24 cellular contexts compared by ENCODE assay signal in genomic region chr7:157807510-157807909, GRCh38.
DNase-seq lines count a peak whose midpoint lies in the region; ATAC-seq, FAIRE-seq and TF ChIP-seq lines count a peak whose summit lies in the region.
"Had no signal": no experiment of that assay in that cellular context is flagged by ENCODE, and none has a peak within 500 bp of the region (broad histone marks: within the 10 kb centered on the region; RNA-seq: fewer than 3 reads in every experiment).

No MANE protein-coding gene starts in this region.

- FAIRE-seq in HTR-8/SVneo (lab: Jason Lieb, UNC) (no peak), kidney (lab: Jason Lieb, UNC) (no peak)
- FAIRE-seq: frontal cortex, G401.6 had no signal

- H3K4me3 Mint-ChIP-seq in WTC11: no peak overlapping the region
- no peak overlapping the region for H3K4me3 Mint-ChIP-seq in activated CD4-positive, alpha-beta T cell treated with anti-CD3 and anti-CD28 coated beads for 36 hours
- H3K4me3 Mint-ChIP-seq: activated CD8-positive, alpha-beta memory T cell treated with anti-CD3 and anti-CD28 coated beads, Interleukin-2, amount 10 ng/mL, durations not matched to agents 7 days and 5 days; activated naive CD8-positive, alpha-beta T cell treated with anti-CD3 and anti-CD28 coated beads, Interleukin-2, amount 10 ng/mL, durations not matched to agents 7 days and 5 days; IgD-negative memory B cell; naive thymus-derived CD4-positive, alpha-beta T cell had no signal

- peaks cover 10% of the 10 kb centered on the region; the same call in 1 of the 2 replicates for H3K4me1 Mint-ChIP-seq in WTC11
- no peaks in the 10 kb centered on the region for H3K4me1 Mint-ChIP-seq in activated CD4-positive, alpha-beta T cell treated with anti-CD3 and anti-CD28 coated beads for 36 hours
- H3K4me1 Mint-ChIP-seq: activated CD8-positive, alpha-beta memory T cell treated with anti-CD3 and anti-CD28 coated beads, Interleukin-2, amount 10 ng/mL, durations not matched to agents 7 days and 5 days; activated naive CD8-positive, alpha-beta T cell treated with anti-CD3 and anti-CD28 coated beads, Interleukin-2, amount 10 ng/mL, durations not matched to agents 7 days and 5 days; IgD-negative memory B cell had no signal

- peaks cover 52% of the 10 kb centered on the region for H3K36me3 Mint-ChIP-seq in WTC11
- H3K36me3 Mint-ChIP-seq in activated CD4-positive, alpha-beta T cell treated with anti-CD3 and anti-CD28 coated beads for 36 hours (ENCODE audit: low read depth): no peaks in the 10 kb centered on the region
- H3K36me3 Mint-ChIP-seq: activated CD8-positive, alpha-beta memory T cell treated with anti-CD3 and anti-CD28 coated beads, Interleukin-2, amount 10 ng/mL, durations not matched to agents 7 days and 5 days; activated naive CD8-positive, alpha-beta T cell treated with anti-CD3 and anti-CD28 coated beads, Interleukin-2, amount 10 ng/mL, durations not matched to agents 7 days and 5 days; IgD-negative memory B cell; naive thymus-derived CD4-positive, alpha-beta T cell had no signal

- H3K4me3 ChIP-seq in kidney (ENCODE audit: low read length in 2 of 2): no peak overlapping the region
- no peak overlapping the region for H3K4me3 ChIP-seq in colonic mucosa
- H3K4me3 ChIP-seq: skin epidermis had no signal

- H3K4me1 ChIP-seq in kidney (ENCODE audit: control insufficient read depth in 1 of 2, insufficient read depth in 1 of 2, low read depth in 1 of 2, low read length in 2 of 2) (no peaks in the 10 kb centered on the region), colonic mucosa (no peaks in the 10 kb centered on the region)

- H3K9me3 ChIP-seq in kidney (ENCODE audit: control insufficient read depth in 1 of 2, low read length in 2 of 2) (peaks cover 0 to 5% of the 10 kb centered on the region in 2 donors), colonic mucosa (no peaks in the 10 kb centered on the region)
- H3K9me3 ChIP-seq: SK-N-SH had no signal

- H3K27ac Mint-ChIP-seq in WTC11: no peak overlapping the region
- H3K27ac Mint-ChIP-seq in activated CD4-positive, alpha-beta T cell treated with anti-CD3 and anti-CD28 coated beads for 36 hours: no peak overlapping the region
- H3K27ac Mint-ChIP-seq: activated CD8-positive, alpha-beta memory T cell treated with anti-CD3 and anti-CD28 coated beads, Interleukin-2, amount 10 ng/mL, durations not matched to agents 7 days and 5 days; activated naive CD8-positive, alpha-beta T cell treated with anti-CD3 and anti-CD28 coated beads, Interleukin-2, amount 10 ng/mL, durations not matched to agents 7 days and 5 days; IgD-negative memory B cell; naive thymus-derived CD4-positive, alpha-beta T cell had no signal

- intact Hi-C loops in kidney (cut with DNase I) (no loop called here), posterior vena cava (cut with DNase I) (no loop called here), colonic mucosa (cut with DNase I) (no loop called here)
- intact Hi-C loops in activated CD4-positive, alpha-beta T cell treated with anti-CD3 and anti-CD28 coated beads for 36 hours (cut with DNase I, micrococcal nuclease): loop anchor here in 1 of 2 experiments (10.0 kb wide), 1 partner anchor 63 kb away; no protein-coding TSS in a partner anchor

- POLR2A ChIA-PET in WTC11 (lab: Charles Lee): no interaction called here
- POLR2A ChIA-PET in activated CD4-positive, alpha-beta T cell treated with anti-CD3 and anti-CD28 coated beads for 36 hours (lab: Charles Lee): no interaction called here

- peak; percentile 60 for DNase-seq in 8988T
- DNase-seq in HTR-8/SVneo (ENCODE audit: insufficient read length, low spot score): peak; percentile 11
- no peak for DNase-seq in WTC11 (ENCODE audit: low spot score)
- DNase-seq in kidney: peak; percentile 39
- no peak for DNase-seq in posterior vena cava (ENCODE audit: low spot score)
- no peak for DNase-seq in colonic mucosa
- DNase-seq in activated CD4-positive, alpha-beta T cell treated with anti-CD3 and anti-CD28 coated beads for 36 hours: no peak
- no peak for DNase-seq in stimulated activated CD4-positive, alpha-beta T cell treated with anti-CD3 and anti-CD28 coated beads, Interleukin-2, amount 100 ng/mL, for 48 hours
- DNase-seq: activated CD4-positive, alpha-beta T cell treated with anti-CD3 and anti-CD28 coated beads for 1 hour; activated CD8-positive, alpha-beta memory T cell treated with anti-CD3 and anti-CD28 coated beads, Interleukin-2, amount 10 ng/mL, durations not matched to agents 7 days and 5 days; activated naive CD8-positive, alpha-beta T cell treated with anti-CD3 and anti-CD28 coated beads, Interleukin-2, amount 10 ng/mL, durations not matched to agents 7 days and 5 days; HCEC 1CT; mammary epithelial cell; naive thymus-derived CD4-positive, alpha-beta T cell; NCI-H187 treated with DMSO at 0.1 percent for 48 hours; NCI-H524; SK-N-SH; stimulated activated CD4-positive, alpha-beta T cell treated with anti-CD3 and anti-CD28 coated beads, Interleukin-4, amount 100 ng/mL, for 4 hours had no signal

- H3K27ac ChIP-seq in kidney (ENCODE audit: low read depth in 2 of 2, low read length in 2 of 2) (no peak overlapping the region), colonic mucosa (no peak overlapping the region)
- H3K27ac ChIP-seq: epithelial cell of prostate, HL-60, skin epidermis had no signal

- H3K9ac ChIP-seq in kidney (ENCODE audit: low read length in 2 of 2): no peak overlapping the region
- no peak overlapping the region for H3K9ac ChIP-seq in colonic mucosa (ENCODE audit: low read depth in 2 of 2, low read length in 2 of 2)
- H3K9ac ChIP-seq: SK-N-SH had no signal

- H3K36me3 ChIP-seq in kidney (ENCODE audit: control insufficient read depth in 1 of 2, insufficient read depth in 2 of 2, low read length in 2 of 2): no peaks in the 10 kb centered on the region
- no peaks in the 10 kb centered on the region for H3K36me3 ChIP-seq in colonic mucosa

- no peak for TF ChIP-seq CTCF in WTC11 (IDR thresholded peaks at IDR 0.05)
- no peak for TF ChIP-seq CTCF in kidney (IDR thresholded peaks at IDR 0.05; ENCODE audit: borderline replicate concordance, extremely low read depth, insufficient read depth)
- TF ChIP-seq CTCF in colonic mucosa (IDR thresholded peaks at IDR 0.05): no peak

- no peaks in the 10 kb centered on the region for H3K27me3 ChIP-seq in colonic mucosa

- H3K9me3 Mint-ChIP-seq in WTC11: peaks cover 51% of the 10 kb centered on the region
- peaks cover 4% of the 10 kb centered on the region for H3K9me3 Mint-ChIP-seq in activated CD4-positive, alpha-beta T cell treated with anti-CD3 and anti-CD28 coated beads for 36 hours (ENCODE audit: low read depth)
- H3K9me3 Mint-ChIP-seq: activated naive CD8-positive, alpha-beta T cell treated with anti-CD3 and anti-CD28 coated beads, Interleukin-2, amount 10 ng/mL, durations not matched to agents 7 days and 5 days had no signal

- H3K27me3 Mint-ChIP-seq in WTC11 (ENCODE audit: low read depth): peaks cover 3% of the 10 kb centered on the region
- H3K27me3 Mint-ChIP-seq in activated CD4-positive, alpha-beta T cell treated with anti-CD3 and anti-CD28 coated beads for 36 hours: no peaks in the 10 kb centered on the region
- H3K27me3 Mint-ChIP-seq: activated CD8-positive, alpha-beta memory T cell treated with anti-CD3 and anti-CD28 coated beads, Interleukin-2, amount 10 ng/mL, durations not matched to agents 7 days and 5 days; activated naive CD8-positive, alpha-beta T cell treated with anti-CD3 and anti-CD28 coated beads, Interleukin-2, amount 10 ng/mL, durations not matched to agents 7 days and 5 days; IgD-negative memory B cell; naive thymus-derived CD4-positive, alpha-beta T cell had no signal

- CTCF ChIA-PET in WTC11 (lab: Charles Lee): no interaction called here
- CTCF ChIA-PET in activated CD4-positive, alpha-beta T cell treated with anti-CD3 and anti-CD28 coated beads for 36 hours (lab: Charles Lee): no interaction called here

- peak; percentile 78 for ATAC-seq in WTC11
- ATAC-seq in activated CD4-positive, alpha-beta T cell treated with anti-CD3 and anti-CD28 coated beads for 36 hours: no peak
- ATAC-seq: activated CD8-positive, alpha-beta memory T cell treated with anti-CD3 and anti-CD28 coated beads, Interleukin-2, amount 10 ng/mL, durations not matched to agents 7 days and 5 days; naive thymus-derived CD4-positive, alpha-beta T cell had no signal

TF ChIP-seq in WTC11, 78 proteins besides CTCF, POLR2A, EP300 and RAD21:
- TF ChIP-seq ETV6 (CRISPR knock-in tag; IDR thresholded peaks at IDR 0.05): 0 out of 2 replicates have a peak, but pooled peaks have one; percentile 54
- TF ChIP-seq CDX4 (CRISPR knock-in tag; IDR thresholded peaks at IDR 0.05; ENCODE audit: borderline replicate concordance): no peak
- no peak; the same call in 1 of the 2 replicates for TF ChIP-seq TEAD1 (CRISPR knock-in tag; IDR thresholded peaks at IDR 0.05)
- TF ChIP-seq PRRX2 (CRISPR knock-in tag; IDR thresholded peaks at IDR 0.05): no peak

Comparison
In these comparisons a context has a peak if more than half of its experiments do, and no peak if none do; other contexts are left out.
1. DNase-seq: peak in 8988T (single experiment), HTR-8/SVneo (single experiment) and kidney (single experiment); none in WTC11 (single experiment), posterior vena cava (single experiment), colonic mucosa (single experiment), activated CD4-positive, alpha-beta T cell treated with anti-CD3 and anti-CD28 coated beads for 36 hours (single experiment) and stimulated activated CD4-positive, alpha-beta T cell treated with anti-CD3 and anti-CD28 coated beads, Interleukin-2, amount 100 ng/mL, for 48 hours (0 of 2).